ENCODE assay signal across 25 cellular contexts in genomic region chr2:236637691-236638569, GRCh38.
DNase-seq lines count a peak whose midpoint lies in the region; ATAC-seq and TF ChIP-seq lines count a peak whose summit lies in the region.
"Had no signal": no experiment of that assay in that cellular context is flagged by ENCODE, and none has a peak within 500 bp of the region (broad histone marks: within the 10 kb centered on the region; RNA-seq: fewer than 3 reads in every experiment).

No MANE protein-coding gene starts in this region.

- H3K4me3 Mint-ChIP-seq in activated T-helper 2 cell treated with anti-CD3 and anti-CD28 coated beads, Interferon-gamma antibody, Interleukin-2, Interleukin-4, amounts not matched to agents 10 μg/mL and 5 μg/mL and 100 μg/mL, durations not matched to agents 14 hours and 24 hours and 36 hours (ENCODE audit: low read depth) = no peak overlapping the region
- H3K4me3 Mint-ChIP-seq: activated CD4-positive, alpha-beta memory T cell treated with anti-CD3 and anti-CD28 coated beads, Interleukin-2, amount 10 ng/mL, durations not matched to agents 7 days and 5 days; activated naive CD4-positive, alpha-beta T cell treated with anti-CD3 and anti-CD28 coated beads, Interleukin-2, amount 10 ng/mL, durations not matched to agents 7 days and 5 days; B cell had no signal

- DNase-seq in M059J (ENCODE audit: low read depth) = peak; percentile 14
- DNase-seq in astrocyte of the cerebellum (ENCODE audit: low read depth) = peak; percentile 6
- DNase-seq in left lobe of liver (ENCODE audit: low spot score) = peak; percentile 18
- DNase-seq in tibial artery = peak; percentile 17 to 64
- no peak for DNase-seq in mucosa of descending colon
- no peak for DNase-seq in activated T-helper 2 cell treated with anti-CD3 and anti-CD28 coated beads, Interferon-gamma antibody, Interleukin-2, Interleukin-4, amounts not matched to agents 10 μg/mL and 5 μg/mL and 100 μg/mL, durations not matched to agents 14 hours and 24 hours and 36 hours (ENCODE audit: low spot score)
- DNase-seq in esophagus squamous epithelium (lab: John Stamatoyannopoulos, UW) = no peak
- DNase-seq: activated naive CD4-positive, alpha-beta T cell treated with anti-CD3 and anti-CD28 coated beads, Interleukin-2, amount 10 ng/mL, durations not matched to agents 7 days and 5 days; activated T-cell treated with anti-CD3 and anti-CD28 coated beads, Interleukin-2, amount 50 U/mL, for 48 hours; brain microvascular endothelial cell; cortex of kidney; foreskin keratinocyte; NCI-H2081 treated with DMSO at 0.1 percent for 48 hours; NCI-H510A; stimulated activated CD4-positive, alpha-beta T cell treated with anti-CD3 and anti-CD28 coated beads, Interleukin-2, amount 100 ng/mL, for 48 hours; stimulated activated naive CD4-positive, alpha-beta T cell treated with Interleukin-2 at 50 U/mL for 16 hours; T-helper 9 cell; transverse colon had no signal

- H3K4me3 ChIP-seq in astrocyte of the cerebellum (ENCODE audit: low read depth, low read length) (no peak overlapping the region), tibial artery (no peak overlapping the region), mucosa of descending colon (no peak overlapping the region), esophagus squamous epithelium (no peak overlapping the region)
- H3K4me3 ChIP-seq: skin epidermis, transverse colon had no signal

- no peak overlapping the region for H3K27ac Mint-ChIP-seq in activated T-helper 2 cell treated with anti-CD3 and anti-CD28 coated beads, Interferon-gamma antibody, Interleukin-2, Interleukin-4, amounts not matched to agents 10 μg/mL and 5 μg/mL and 100 μg/mL, durations not matched to agents 14 hours and 24 hours and 36 hours
- H3K27ac Mint-ChIP-seq: activated CD4-positive, alpha-beta memory T cell treated with anti-CD3 and anti-CD28 coated beads, Interleukin-2, amount 10 ng/mL, durations not matched to agents 7 days and 5 days; activated naive CD4-positive, alpha-beta T cell treated with anti-CD3 and anti-CD28 coated beads, Interleukin-2, amount 10 ng/mL, durations not matched to agents 7 days and 5 days; B cell had no signal

- H3K4me1 Mint-ChIP-seq in activated T-helper 2 cell treated with anti-CD3 and anti-CD28 coated beads, Interferon-gamma antibody, Interleukin-2, Interleukin-4, amounts not matched to agents 10 μg/mL and 5 μg/mL and 100 μg/mL, durations not matched to agents 14 hours and 24 hours and 36 hours (ENCODE audit: low read depth) = no peaks in the 10 kb centered on the region
- H3K4me1 Mint-ChIP-seq: activated CD4-positive, alpha-beta memory T cell treated with anti-CD3 and anti-CD28 coated beads, Interleukin-2, amount 10 ng/mL, durations not matched to agents 7 days and 5 days; activated naive CD4-positive, alpha-beta T cell treated with anti-CD3 and anti-CD28 coated beads, Interleukin-2, amount 10 ng/mL, durations not matched to agents 7 days and 5 days; B cell had no signal

- no peaks in the 10 kb centered on the region for H3K9me3 Mint-ChIP-seq in activated T-helper 2 cell treated with anti-CD3 and anti-CD28 coated beads, Interferon-gamma antibody, Interleukin-2, Interleukin-4, amounts not matched to agents 10 μg/mL and 5 μg/mL and 100 μg/mL, durations not matched to agents 14 hours and 24 hours and 36 hours

- no peaks in the 10 kb centered on the region for H3K9me3 ChIP-seq in tibial artery
- H3K9me3 ChIP-seq in mucosa of descending colon = no peaks in the 10 kb centered on the region
- peaks cover 0 to 9% (median 0%) of the 10 kb centered on the region in 3 donors for H3K9me3 ChIP-seq in esophagus squamous epithelium
- H3K9me3 ChIP-seq: transverse colon had no signal

- H3K27ac ChIP-seq in tibial artery (no peak overlapping the region), esophagus squamous epithelium (no peak overlapping the region)
- H3K27ac ChIP-seq: brain microvascular endothelial cell, foreskin keratinocyte, parathyroid adenoma, RWPE1 had no signal

- ATAC-seq in left lobe of liver = no peak
- ATAC-seq in mucosa of descending colon = no peak
- ATAC-seq: foreskin keratinocyte, HCT116, SK-N-SH treated with all-trans-retinoic acid at 6 μM for 48 hours had no signal

- H3K36me3 ChIP-seq in tibial artery (no peaks in the 10 kb centered on the region), mucosa of descending colon (ENCODE audit: low read depth) (no peaks in the 10 kb centered on the region), esophagus squamous epithelium (no peaks in the 10 kb centered on the region)
- H3K36me3 ChIP-seq: brain microvascular endothelial cell, transverse colon had no signal

- H3K4me1 ChIP-seq in tibial artery = peaks cover 0 to 22% (median 9%) of the 10 kb centered on the region in 4 donors
- H3K4me1 ChIP-seq in mucosa of descending colon (ENCODE audit: low read depth) = no peaks in the 10 kb centered on the region
- H3K4me1 ChIP-seq in esophagus squamous epithelium = peaks cover 6 to 8% (median 8%) of the 10 kb centered on the region in 3 donors
- H3K4me1 ChIP-seq: parathyroid adenoma had no signal

- no peaks in the 10 kb centered on the region for H3K27me3 ChIP-seq in tibial artery
- H3K27me3 ChIP-seq in esophagus squamous epithelium = no peaks in the 10 kb centered on the region
- H3K27me3 ChIP-seq: brain microvascular endothelial cell, transverse colon had no signal

- in situ Hi-C loops in astrocyte of the cerebellum (cut with HindIII; ENCODE audit: low sequenced_read_pairs) = no loop called here

- intact Hi-C loops in tibial artery (cut with DNase I; ENCODE audit: low total_unique reads) (loop anchor here (5.0 kb wide), 1 partner anchor 121 kb away; no protein-coding TSS in a partner anchor), mucosa of descending colon (cut with DNase I, micrococcal nuclease) (no loop called here), esophagus squamous epithelium (cut with DNase I) (no loop called here)
- intact Hi-C loops in activated T-helper 2 cell treated with anti-CD3 and anti-CD28 coated beads, Interferon-gamma antibody, Interleukin-2, Interleukin-4, amounts not matched to agents 10 μg/mL and 5 μg/mL and 100 μg/mL, durations not matched to agents 14 hours and 24 hours and 36 hours (cut with micrococcal nuclease) = no loop called here

- 54 to 67% methylated on average over 5 to 6 of the region's 6 CpGs for WGBS in esophagus squamous epithelium, 2 donors

- no peak for TF ChIP-seq POLR2A in esophagus squamous epithelium (IDR thresholded peaks at IDR 0.05)

- no peaks in the 10 kb centered on the region for H3K36me3 Mint-ChIP-seq in activated T-helper 2 cell treated with anti-CD3 and anti-CD28 coated beads, Interferon-gamma antibody, Interleukin-2, Interleukin-4, amounts not matched to agents 10 μg/mL and 5 μg/mL and 100 μg/mL, durations not matched to agents 14 hours and 24 hours and 36 hours (ENCODE audit: low read depth)
- H3K36me3 Mint-ChIP-seq: activated naive CD4-positive, alpha-beta T cell treated with anti-CD3 and anti-CD28 coated beads, Interleukin-2, amount 10 ng/mL, durations not matched to agents 7 days and 5 days had no signal

- no peaks in the 10 kb centered on the region for H3K27me3 Mint-ChIP-seq in activated T-helper 2 cell treated with anti-CD3 and anti-CD28 coated beads, Interferon-gamma antibody, Interleukin-2, Interleukin-4, amounts not matched to agents 10 μg/mL and 5 μg/mL and 100 μg/mL, durations not matched to agents 14 hours and 24 hours and 36 hours (ENCODE audit: low read depth)

- no peak for TF ChIP-seq CTCF in astrocyte of the cerebellum (IDR thresholded peaks at IDR 0.05; ENCODE audit: low read depth, low read length, missing control alignments)
- no peak for TF ChIP-seq CTCF in tibial artery (IDR thresholded peaks at IDR 0.05)
- TF ChIP-seq CTCF in mucosa of descending colon (IDR thresholded peaks at IDR 0.05) = no peak
- no peak for TF ChIP-seq CTCF in esophagus squamous epithelium (IDR thresholded peaks at IDR 0.05)

Comparison
In these comparisons a context has a peak if more than half of its experiments do, and no peak if none do; other contexts are left out.
1. DNase-seq: peak in M059J (single experiment), astrocyte of the cerebellum (single experiment), left lobe of liver (single experiment) and tibial artery (2 of 2); none in mucosa of descending colon (0 of 3), activated T-helper 2 cell treated with anti-CD3 and anti-CD28 coated beads, Interferon-gamma antibody, Interleukin-2, Interleukin-4, amounts not matched to agents 10 μg/mL and 5 μg/mL and 100 μg/mL, durations not matched to agents 14 hours and 24 hours and 36 hours (single experiment) and esophagus squamous epithelium (single experiment).